Comparison of ENCODE assay signal across 8 cellular contexts in the genomic region with DNA sequence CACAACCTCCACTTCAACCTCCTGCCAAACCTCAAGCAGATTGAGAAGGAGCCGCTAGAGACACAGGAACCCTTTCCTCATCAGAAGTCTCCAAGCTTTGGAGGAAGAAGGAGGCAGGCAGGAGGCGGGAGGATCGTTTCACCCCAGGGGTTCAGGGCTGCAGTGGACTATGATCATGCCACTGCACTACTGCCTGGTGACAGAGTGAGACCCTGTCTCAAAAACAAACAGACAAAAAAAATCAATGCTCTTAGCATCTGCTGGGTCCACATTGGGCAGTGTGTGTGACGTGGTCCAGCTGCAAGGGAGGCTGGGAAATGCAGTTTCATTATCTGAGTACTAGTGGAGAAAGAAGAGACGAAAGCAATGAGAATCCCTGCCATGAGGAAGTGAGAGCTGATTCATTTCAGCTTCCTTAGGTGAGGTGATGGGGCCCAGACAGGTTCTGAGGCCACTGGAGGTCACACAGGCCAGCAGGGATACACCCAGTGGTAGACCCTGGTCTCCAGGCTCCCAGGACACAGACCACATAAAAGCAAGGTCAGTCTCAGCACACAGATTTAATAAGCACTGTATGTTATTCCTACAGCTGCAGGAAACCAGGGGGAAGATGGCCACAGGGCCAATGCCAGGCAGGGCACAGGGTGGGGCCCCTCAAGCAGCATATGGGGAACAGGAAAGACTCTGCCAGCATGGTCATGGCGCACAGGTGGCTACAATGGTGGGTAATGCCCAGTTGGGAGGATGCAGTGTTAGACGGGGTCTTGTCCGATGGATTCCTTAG. TPM values are rescaled to one million over a fixed set of nuclear protein-coding genes. Genes with fewer than 3 reads are reported as not detected.
DNase-seq lines count a peak whose midpoint lies in the region; ATAC-seq lines count a peak whose summit lies in the region.

No MANE protein-coding gene starts in this region.

- H3K9me3 Mint-ChIP-seq in activated T-cell treated with anti-CD3 and anti-CD28 coated beads, Interleukin-2, amount 50 U/mL, for 72 hours, result no peaks in the 10 kb centered on the region
- no peaks in the 10 kb centered on the region for H3K9me3 Mint-ChIP-seq in activated T-cell treated with anti-CD3 and anti-CD28 coated beads, Interleukin-2, amount 50 U/mL, for 24 hours
- H3K9me3 Mint-ChIP-seq in stimulated activated naive B cell treated with anti-CD40 and anti-IgM and Interleukin-4, amounts not matched to agents 10 μg/mL and 1 μg/mL and 100 μg/mL, for 72 hours, result peaks cover 0 to under 1% of the 10 kb centered on the region in 2 donors

- ATAC-seq in activated T-cell treated with anti-CD3 and anti-CD28 coated beads, Interleukin-2, amount 50 U/mL, for 72 hours (replicated peaks in 1 of 2), result peak; percentile 87 to 91
- ATAC-seq in HG03025 (IDR thresholded peaks at IDR 0.05; ENCODE audit: low FRiP score, unreplicated experiment), result peak; percentile 83
- peak; percentile 96 to 97 for ATAC-seq in stimulated activated naive B cell treated with anti-CD40 and anti-IgM and Interleukin-4, amounts not matched to agents 10 μg/mL and 1 μg/mL and 100 μg/mL, for 72 hours (replicated peaks)

- H3K4me3 Mint-ChIP-seq in activated T-cell treated with anti-CD3 and anti-CD28 coated beads, Interleukin-2, amount 50 U/mL, for 72 hours, result peak overlapping the region; percentile 42 to 72
- no peak overlapping the region for H3K4me3 Mint-ChIP-seq in activated T-cell treated with anti-CD3 and anti-CD28 coated beads, Interleukin-2, amount 50 U/mL, for 24 hours
- peak overlapping the region; percentile 37 to 44 for H3K4me3 Mint-ChIP-seq in stimulated activated naive B cell treated with anti-CD40 and anti-IgM and Interleukin-4, amounts not matched to agents 10 μg/mL and 1 μg/mL and 100 μg/mL, for 72 hours

- peaks cover 36% of the 10 kb centered on the region for H3K27me3 Mint-ChIP-seq in activated T-cell treated with anti-CD3 and anti-CD28 coated beads, Interleukin-2, amount 50 U/mL, for 72 hours (ENCODE audit: low read depth)
- peaks cover 47% of the 10 kb centered on the region for H3K27me3 Mint-ChIP-seq in activated T-cell treated with anti-CD3 and anti-CD28 coated beads, Interleukin-2, amount 50 U/mL, for 24 hours
- peaks cover 29 to 36% of the 10 kb centered on the region in 2 donors for H3K27me3 Mint-ChIP-seq in stimulated activated naive B cell treated with anti-CD40 and anti-IgM and Interleukin-4, amounts not matched to agents 10 μg/mL and 1 μg/mL and 100 μg/mL, for 72 hours

- H3K4me1 Mint-ChIP-seq in activated T-cell treated with anti-CD3 and anti-CD28 coated beads, Interleukin-2, amount 50 U/mL, for 72 hours (ENCODE audit: low read depth), result peaks cover 17% of the 10 kb centered on the region
- H3K4me1 Mint-ChIP-seq in activated T-cell treated with anti-CD3 and anti-CD28 coated beads, Interleukin-2, amount 50 U/mL, for 24 hours (ENCODE audit: low read depth), result peaks cover 9% of the 10 kb centered on the region
- peaks cover 9 to 14% of the 10 kb centered on the region in 2 donors for H3K4me1 Mint-ChIP-seq in stimulated activated naive B cell treated with anti-CD40 and anti-IgM and Interleukin-4, amounts not matched to agents 10 μg/mL and 1 μg/mL and 100 μg/mL, for 72 hours

- H3K27ac Mint-ChIP-seq in activated T-cell treated with anti-CD3 and anti-CD28 coated beads, Interleukin-2, amount 50 U/mL, for 72 hours, result no peak overlapping the region
- H3K27ac Mint-ChIP-seq in activated T-cell treated with anti-CD3 and anti-CD28 coated beads, Interleukin-2, amount 50 U/mL, for 24 hours, result no peak overlapping the region
- H3K27ac Mint-ChIP-seq in stimulated activated naive B cell treated with anti-CD40 and anti-IgM and Interleukin-4, amounts not matched to agents 10 μg/mL and 1 μg/mL and 100 μg/mL, for 72 hours, result peak overlapping the region; percentile 77

- peak; percentile 24 to 32 for DNase-seq in activated T-cell treated with anti-CD3 and anti-CD28 coated beads, Interleukin-2, amount 50 U/mL, for 72 hours
- DNase-seq in activated T-cell treated with anti-CD3 and anti-CD28 coated beads, Interleukin-2, amount 50 U/mL, for 24 hours, result no peak
- DNase-seq in RPMI7951 (ENCODE audit: low read depth) (peak; percentile 18), DMS153 treated with DMSO at 0.1 percent for 48 hours (lab: John Stamatoyannopoulos, UW; ENCODE audit: unreplicated experiment) (no peak), occipital lobe (lab: John Stamatoyannopoulos, UW) (no peak), Kasumi-1 (lab: John Stamatoyannopoulos, UW) (no peak)
- DNase-seq in stimulated activated naive B cell treated with anti-CD40 and anti-IgM and Interleukin-4, amounts not matched to agents 10 μg/mL and 1 μg/mL and 100 μg/mL, for 72 hours, result peak; percentile 45

- no peaks in the 10 kb centered on the region for H3K36me3 Mint-ChIP-seq in activated T-cell treated with anti-CD3 and anti-CD28 coated beads, Interleukin-2, amount 50 U/mL, for 72 hours (ENCODE audit: insufficient read depth in 2 of 2)
- H3K36me3 Mint-ChIP-seq in activated T-cell treated with anti-CD3 and anti-CD28 coated beads, Interleukin-2, amount 50 U/mL, for 24 hours (ENCODE audit: low read depth), result no peaks in the 10 kb centered on the region
- H3K36me3 Mint-ChIP-seq in stimulated activated naive B cell treated with anti-CD40 and anti-IgM and Interleukin-4, amounts not matched to agents 10 μg/mL and 1 μg/mL and 100 μg/mL, for 72 hours, result peaks cover 0 to under 1% of the 10 kb centered on the region in 2 donors

RNA-seq across cellular contexts. Expression of a gene that starts 4.3 kb away (rescaled TPM):
- not detected for total RNA-seq in activated T-cell treated with anti-CD3 and anti-CD28 coated beads, Interleukin-2, amount 50 U/mL, for 72 hours
- total RNA-seq in RPMI7951 (2014; rRNA removed; shearing (Covaris generic)), result not detected in 2 replicates
- not detected for total RNA-seq in occipital lobe

RNA-seq across cellular contexts. Expression of a gene that starts 22.9 kb away (rescaled TPM):
- total RNA-seq in activated T-cell treated with anti-CD3 and anti-CD28 coated beads, Interleukin-2, amount 50 U/mL, for 72 hours, result not detected
- 3.0 and 3.6 TPM in 2 replicates for total RNA-seq in RPMI7951 (2014; rRNA removed; shearing (Covaris generic))
- 3.6 TPM for total RNA-seq in occipital lobe

RNA-seq across cellular contexts. Expression of a gene that starts 53.5 kb away (rescaled TPM):
- total RNA-seq in activated T-cell treated with anti-CD3 and anti-CD28 coated beads, Interleukin-2, amount 50 U/mL, for 72 hours, result under 1 TPM in 1 of 2 donors, not detected in 1; 0.02 TPM
- not detected in 2 replicates for total RNA-seq in RPMI7951 (2014; rRNA removed; shearing (Covaris generic))
- 0.16 TPM for total RNA-seq in occipital lobe

Comparison
In these comparisons a context has a peak if more than half of its experiments do, and no peak if none do; other contexts are left out.
1. DNase-seq: peak in activated T-cell treated with anti-CD3 and anti-CD28 coated beads, Interleukin-2, amount 50 U/mL, for 72 hours (2 of 2), RPMI7951 (single experiment) and stimulated activated naive B cell treated with anti-CD40 and anti-IgM and Interleukin-4, amounts not matched to agents 10 μg/mL and 1 μg/mL and 100 μg/mL, for 72 hours (single experiment); none in activated T-cell treated with anti-CD3 and anti-CD28 coated beads, Interleukin-2, amount 50 U/mL, for 24 hours (single experiment), DMS153 treated with DMSO at 0.1 percent for 48 hours (single experiment), occipital lobe (single experiment) and Kasumi-1 (0 of 2).
2. Peak in every context shown above with its lines, with median percentiles within 50 percentile points of each other: ATAC-seq.